ENCODE assay signal across 8 cellular contexts in the genomic region with DNA sequence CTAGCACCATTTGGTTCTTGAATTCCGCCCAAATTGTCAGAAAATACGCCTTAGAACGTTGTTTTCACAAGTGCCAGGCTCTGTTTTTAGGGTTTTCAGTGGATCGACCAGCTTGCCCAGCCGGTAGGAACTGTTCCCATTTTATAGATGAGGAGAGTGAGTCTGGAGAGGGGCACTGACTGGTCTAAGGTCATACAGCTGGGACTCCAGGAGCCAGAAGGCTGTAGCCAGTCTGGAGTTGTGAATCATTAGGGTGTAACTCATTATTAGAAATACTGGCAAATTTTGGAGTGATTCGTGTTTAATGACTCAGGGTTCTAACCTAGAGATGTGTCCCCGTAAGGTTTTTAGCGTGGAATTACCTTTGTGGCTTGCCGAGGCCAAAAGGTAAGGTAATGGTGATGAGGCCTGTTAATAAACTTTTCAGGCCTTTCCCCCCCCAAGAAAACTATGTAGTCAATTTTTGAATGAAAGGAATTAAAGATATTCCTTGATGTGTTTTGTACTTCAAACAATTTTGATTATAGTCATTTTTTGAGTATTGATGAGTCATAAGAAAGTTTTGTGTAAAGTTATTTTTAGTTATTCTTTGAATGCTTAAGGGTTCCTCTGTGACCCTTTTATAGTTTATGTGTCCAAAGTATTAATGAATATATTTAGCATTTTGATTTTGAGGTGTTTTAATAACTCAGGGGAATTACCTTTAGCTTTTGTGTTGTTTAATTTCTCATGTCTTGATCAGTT. TPM values are rescaled to one million over a fixed set of nuclear protein-coding genes. Genes with fewer than 3 reads are reported as not detected.
A peak's percentile ranks its signal among the peaks of the same experiment; 100 is the strongest.
DNase-seq lines count a peak whose midpoint lies in the region; ATAC-seq and TF ChIP-seq lines count a peak whose summit lies in the region.

No MANE protein-coding gene starts in this region.

- H3K4me1 ChIP-seq in right atrium auricular region (peaks cover 0 to 58% of the 10 kb centered on the region in 2 donors), right cardiac atrium (ENCODE audit: control insufficient read depth, insufficient read depth, low read length) (no peaks in the 10 kb centered on the region)

- CTCF ChIA-PET in activated B cell treated with CpG ODN at 0.5 μM for 24 hours (lab: Charles Lee), result interaction anchor here (1.1 to 1.2 kb wide), 2 partner anchors 95 to 101 kb away, joined by 3 read pairs; partner anchors contain the start of gene VPS26C

- WGBS in right cardiac atrium, result 10% methylated on average over 9 of the region's 9 CpGs

- no peaks in the 10 kb centered on the region for H3K27me3 Mint-ChIP-seq in activated B cell treated with CpG ODN at 0.5 μM for 24 hours

- POLR2A ChIA-PET in activated B cell treated with CpG ODN at 0.5 μM for 24 hours (lab: Charles Lee), result interaction anchor here (0.6 to 4.4 kb wide), 2 partner anchors 101 to 1944 kb away, joined by 3 to 25 read pairs; partner anchors contain the start of gene VPS26C

- H3K4me3 ChIP-seq in right atrium auricular region, result peak overlapping the region; percentile 66 to 90
- peak overlapping the region; percentile 96 for H3K4me3 ChIP-seq in right cardiac atrium (ENCODE audit: low read length)

- H3K36me3 Mint-ChIP-seq in activated B cell treated with CpG ODN at 0.5 μM for 24 hours (ENCODE audit: low read depth), result peaks cover 11% of the 10 kb centered on the region
- peaks cover 38% of the 10 kb centered on the region for H3K36me3 Mint-ChIP-seq in stimulated activated effector memory CD8-positive, alpha-beta T cell treated with anti-CD3 and anti-CD28 coated beads, Interleukin-12 subunit alpha, Interleukin-12 subunit beta, amount 100 ng/mL, for 72 hours

- H3K4me1 Mint-ChIP-seq in activated B cell treated with CpG ODN at 0.5 μM for 24 hours, result peaks cover 70% of the 10 kb centered on the region
- H3K4me1 Mint-ChIP-seq in stimulated activated effector memory CD8-positive, alpha-beta T cell treated with anti-CD3 and anti-CD28 coated beads, Interleukin-12 subunit alpha, Interleukin-12 subunit beta, amount 100 ng/mL, for 72 hours, result peaks cover 47% of the 10 kb centered on the region

- H3K36me3 ChIP-seq in right atrium auricular region, result no peaks in the 10 kb centered on the region

- H3K27ac Mint-ChIP-seq in activated B cell treated with CpG ODN at 0.5 μM for 24 hours, result peak overlapping the region; percentile 80
- H3K27ac Mint-ChIP-seq in stimulated activated effector memory CD8-positive, alpha-beta T cell treated with anti-CD3 and anti-CD28 coated beads, Interleukin-12 subunit alpha, Interleukin-12 subunit beta, amount 100 ng/mL, for 72 hours, result peak overlapping the region; percentile 91

- H3K4me3 Mint-ChIP-seq in activated B cell treated with CpG ODN at 0.5 μM for 24 hours, result peak overlapping the region; percentile 88
- peak overlapping the region; percentile 90 for H3K4me3 Mint-ChIP-seq in stimulated activated effector memory CD8-positive, alpha-beta T cell treated with anti-CD3 and anti-CD28 coated beads, Interleukin-12 subunit alpha, Interleukin-12 subunit beta, amount 100 ng/mL, for 72 hours

- no peaks in the 10 kb centered on the region for H3K9me3 Mint-ChIP-seq in activated B cell treated with CpG ODN at 0.5 μM for 24 hours
- H3K9me3 Mint-ChIP-seq in stimulated activated effector memory CD8-positive, alpha-beta T cell treated with anti-CD3 and anti-CD28 coated beads, Interleukin-12 subunit alpha, Interleukin-12 subunit beta, amount 100 ng/mL, for 72 hours, result no peaks in the 10 kb centered on the region

- H3K27me3 ChIP-seq in right atrium auricular region (no peaks in the 10 kb centered on the region), right cardiac atrium (ENCODE audit: control insufficient read depth, insufficient read depth) (no peaks in the 10 kb centered on the region)

- no peak for ATAC-seq in Right ventricle myocardium inferior
- no peak for ATAC-seq in activated B cell treated with CpG ODN at 0.5 μM for 24 hours (ENCODE audit: low read depth)
- ATAC-seq in right cardiac atrium, result no peak
- no peak for ATAC-seq in stimulated activated effector memory CD8-positive, alpha-beta T cell treated with anti-CD3 and anti-CD28 coated beads, Interleukin-12 subunit alpha, Interleukin-12 subunit beta, amount 100 ng/mL, for 72 hours
- no peak for ATAC-seq in HG02571 (IDR thresholded peaks at IDR 0.05; ENCODE audit: unreplicated experiment)
- no peak for ATAC-seq in HG03571 (IDR thresholded peaks at IDR 0.05; ENCODE audit: unreplicated experiment)

- H3K9me3 ChIP-seq in right atrium auricular region (no peaks in the 10 kb centered on the region), right cardiac atrium (ENCODE audit: control insufficient read depth, low read length) (no peaks in the 10 kb centered on the region)

- no peak for TF ChIP-seq CTCF in right atrium auricular region (IDR thresholded peaks at IDR 0.05)
- no peak for TF ChIP-seq CTCF in activated B cell treated with CpG ODN at 0.5 μM for 24 hours (IDR thresholded peaks at IDR 0.05)

- H3K27ac ChIP-seq in right atrium auricular region, result peak overlapping the region; percentile 97 to 100
- H3K27ac ChIP-seq in right cardiac atrium (ENCODE audit: low read length), result peak overlapping the region; percentile 99

- DNase-seq in right atrium auricular region (ENCODE audit: low spot score), result no peak
- no peak for DNase-seq in Right ventricle myocardium inferior (ENCODE audit: missing footprints)
- DNase-seq in activated B cell treated with CpG ODN at 0.5 μM for 24 hours, result peak; percentile 21
- no peak for DNase-seq in right cardiac atrium
- DNase-seq in stimulated activated effector memory CD8-positive, alpha-beta T cell treated with anti-CD3 and anti-CD28 coated beads, Interleukin-12 subunit alpha, Interleukin-12 subunit beta, amount 100 ng/mL, for 72 hours (ENCODE audit: low spot score in 2 of 2), result no peak
- no peak for DNase-seq in NCI-H774 (lab: John Stamatoyannopoulos, UW)

- intact Hi-C loops in Right ventricle myocardium inferior (cut with DNase I), result loop anchor here (5.0 kb wide), 2 partner anchors 59 to 94 kb away; no protein-coding TSS in a partner anchor
- intact Hi-C loops in activated B cell treated with CpG ODN at 0.5 μM for 24 hours (cut with micrococcal nuclease), result loop anchor here (5.0 to 10.0 kb wide), 2 partner anchors 401 to 1396 kb away; partner anchors contain the start of gene HLCS
- intact Hi-C loops in right cardiac atrium (cut with DNase I), result loop anchor here (5.0 to 10.0 kb wide), 5 partner anchors 101 to 196 kb away; partner anchors contain the start of gene VPS26C (in 3 of the 4)

RNA-seq across cellular contexts. Expression of gene DYRK1A, which starts 2.1 kb away (rescaled TPM):
- total RNA-seq in right atrium auricular region (10 to 100 TPM; 69.3 to 94.7 TPM), Right ventricle myocardium inferior (63.5 TPM), activated B cell treated with CpG ODN at 0.5 μM for 24 hours (93.4 and 99.9 TPM in 2 replicates), right cardiac atrium (10 to 100 TPM; 67.6 to 76.9 (median 73.4) TPM)
- polyA plus RNA-seq in right cardiac atrium, result 28.4 TPM
